Comparison of ENCODE assay signal across 8 cellular contexts in the genomic region with DNA sequence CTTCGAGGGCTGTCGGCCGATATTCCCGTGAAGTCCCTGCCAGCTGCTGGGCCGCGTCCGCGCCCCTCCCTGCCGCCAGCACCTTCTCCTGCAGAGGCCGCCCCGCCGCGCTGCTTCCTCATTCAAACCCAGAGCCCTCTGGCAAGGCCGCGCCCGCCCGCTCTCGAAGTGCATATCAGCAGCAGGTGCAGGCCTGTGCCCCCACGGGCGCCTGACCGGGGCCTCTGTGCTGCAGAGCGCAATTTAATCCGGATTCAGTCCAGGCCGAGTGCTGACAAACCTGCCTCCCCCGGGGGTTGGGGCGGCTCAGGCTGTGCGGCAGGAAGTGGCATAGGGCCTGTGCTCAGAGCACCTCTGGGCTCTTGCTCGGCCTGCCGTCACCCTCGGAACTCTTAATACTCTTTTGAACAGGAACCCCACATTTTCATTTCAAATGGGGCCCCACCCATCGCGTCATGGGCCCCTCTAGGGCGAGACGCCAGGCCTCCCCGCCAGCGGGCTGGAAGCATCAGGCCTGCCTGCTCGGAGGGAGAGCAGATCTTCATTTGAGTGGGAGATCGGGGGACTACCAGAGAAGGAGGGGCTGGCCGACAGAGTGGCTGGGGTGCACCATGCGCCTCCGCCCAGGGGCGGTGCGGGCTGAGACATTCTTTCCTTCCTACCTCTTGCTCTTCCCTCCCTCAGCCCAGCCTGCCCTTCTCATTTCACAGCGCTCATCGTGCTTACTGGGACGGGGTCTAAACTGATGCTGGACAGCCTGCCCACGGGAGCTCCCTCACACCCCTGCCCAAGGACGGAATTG.
A peak's percentile ranks its signal among the peaks of the same experiment; 100 is the strongest.
DNase-seq lines count a peak whose midpoint lies in the region; ATAC-seq, FAIRE-seq and TF ChIP-seq lines count a peak whose summit lies in the region.

No MANE protein-coding gene starts in this region.

- POLR2A ChIA-PET in HepG2 (lab: Yijun Ruan, JAX): no interaction called here

- H3K36me3 ChIP-seq in right lobe of liver: no peaks in the 10 kb centered on the region
- no peaks in the 10 kb centered on the region for H3K36me3 ChIP-seq in HepG2 (replicated peaks in 1 of 2; ENCODE audit: control insufficient read depth in 1 of 2, insufficient read depth in 2 of 2, low read length in 2 of 2)
- H3K36me3 ChIP-seq in Peyer's patch: no peaks in the 10 kb centered on the region

- no TSS peak for BruUV-seq in HepG2 (replicated peaks; lab: Mats Ljungman, UMichigan)

- CTCF ChIA-PET in HepG2 (lab: Yijun Ruan, JAX; ENCODE audit: low intra/inter-chr PET ratio, low total read pairs): no interaction called here
- CTCF ChIA-PET in activated naive CD4-positive, alpha-beta T cell treated with anti-CD3 and anti-CD28 coated beads for 36 hours (lab: Charles Lee): no interaction called here

- no peak for DNase-seq in right lobe of liver
- no peak for DNase-seq in HepG2 (ENCODE audit: low spot score)
- peak in 2 of 3 donors; percentile 51 to 59 for DNase-seq in Peyer's patch
- peak; percentile 70 for DNase-seq in activated naive CD4-positive, alpha-beta T cell treated with anti-CD3 and anti-CD28 coated beads for 36 hours
- no peak for DNase-seq in neural crest cell (ENCODE audit: low read depth, low spot score)
- no peak for DNase-seq in glomerular visceral epithelial cell (ENCODE audit: extremely low spot score)
- no peak for DNase-seq in NCI-H1417 treated with DMSO at 0.1 percent for 48 hours (lab: John Stamatoyannopoulos, UW)
- DNase-seq in GF-D8 (lab: John Stamatoyannopoulos, UW): no peak

- in situ Hi-C loops in HepG2 (cut with HindIII; ENCODE audit: extremely low pct_ligation_motif_present, low pct_unique_long_range_greater_than_20kb): no loop called here

- no peak overlapping the region for H3K4me3 ChIP-seq in right lobe of liver
- no peak overlapping the region for H3K4me3 ChIP-seq in HepG2 (replicated peaks in 1 of 3; ENCODE audit: insufficient read depth in 1 of 3, low read depth in 2 of 3, low read length in 3 of 3)
- H3K4me3 ChIP-seq in Peyer's patch: peak overlapping the region; percentile 2 to 29 (median 18)

- peak overlapping the region; percentile 62 for H3K27ac Mint-ChIP-seq in activated naive CD4-positive, alpha-beta T cell treated with anti-CD3 and anti-CD28 coated beads for 36 hours
- H3K27ac Mint-ChIP-seq in neural crest cell (ENCODE audit: unreplicated experiment): peak overlapping the region; percentile 85

- no peaks in the 10 kb centered on the region for H3K79me2 ChIP-seq in HepG2 (ENCODE audit: insufficient read depth, low read length)

- no peak overlapping the region for H3K4me2 ChIP-seq in HepG2 (ENCODE audit: low read depth, low read length)

- intact Hi-C loops in right lobe of liver (cut with DNase I): no loop called here
- intact Hi-C loops in HepG2 (cut with micrococcal nuclease; ENCODE audit: unreplicated experiment): no loop called here
- intact Hi-C loops in activated naive CD4-positive, alpha-beta T cell treated with anti-CD3 and anti-CD28 coated beads for 36 hours (cut with micrococcal nuclease): loop anchor here (1.0 to 2.0 kb wide), 2 partner anchors 47 to 117 kb away; no protein-coding TSS in a partner anchor

- H3K4me3 Mint-ChIP-seq in activated naive CD4-positive, alpha-beta T cell treated with anti-CD3 and anti-CD28 coated beads for 36 hours: peak overlapping the region; percentile 61
- no peak overlapping the region for H3K4me3 Mint-ChIP-seq in neural crest cell

- H3K9me3 ChIP-seq in right lobe of liver (no peaks in the 10 kb centered on the region), HepG2 (ENCODE audit: low read length) (no peaks in the 10 kb centered on the region), Peyer's patch (no peaks in the 10 kb centered on the region)

- H3K9ac ChIP-seq in HepG2 (ENCODE audit: insufficient read depth, low read depth, low read length): no peak overlapping the region

- TF ChIP-seq CTCF in right lobe of liver (IDR thresholded peaks at IDR 0.05): no peak
- no peak for TF ChIP-seq CTCF in HepG2 (CRISPR knock-in tag; IDR thresholded peaks at IDR 0.05)
- TF ChIP-seq CTCF in Peyer's patch (IDR thresholded peaks at IDR 0.05): no peak
- TF ChIP-seq CTCF in neural crest cell (conservative IDR thresholded peaks at IDR 0.05): no peak

- H3K9me3 Mint-ChIP-seq in activated naive CD4-positive, alpha-beta T cell treated with anti-CD3 and anti-CD28 coated beads for 36 hours: no peaks in the 10 kb centered on the region
- H3K9me3 Mint-ChIP-seq in neural crest cell: peaks cover 4% of the 10 kb centered on the region

- no peaks in the 10 kb centered on the region for H3K27me3 Mint-ChIP-seq in activated naive CD4-positive, alpha-beta T cell treated with anti-CD3 and anti-CD28 coated beads for 36 hours (ENCODE audit: low read depth)
- H3K27me3 Mint-ChIP-seq in neural crest cell (ENCODE audit: low read depth): no peaks in the 10 kb centered on the region

- WGBS in right lobe of liver (ENCODE audit: insufficient coverage, low coverage, low lambda C conversion rate, missing lambda C conversion rate): 63% methylated on average over 24 of the region's 48 CpGs
- 81% methylated on average over 42 of the region's 48 CpGs for WGBS in HepG2 (ENCODE audit: low lambda C conversion rate)

- H4K20me1 ChIP-seq in HepG2 (ENCODE audit: insufficient read depth, low read length): no peaks in the 10 kb centered on the region

- FAIRE-seq in HepG2 (lab: Jason Lieb, UNC): no peak

- H3K4me1 ChIP-seq in right lobe of liver (no peaks in the 10 kb centered on the region), HepG2 (ENCODE audit: insufficient read depth, low read length) (no peaks in the 10 kb centered on the region), Peyer's patch (peaks cover 0 to 9% (median 4%) of the 10 kb centered on the region in 4 donors)

- H3K27me3 ChIP-seq in right lobe of liver: no peaks in the 10 kb centered on the region
- 0 out of 5 replicates have a peak, but pooled peaks cover 0 to 1% of the 10 kb centered on the region in 2 experiments for H3K27me3 ChIP-seq in HepG2 (ENCODE audit: control insufficient read depth in 1 of 2, insufficient read depth in 2 of 2, low read length in 2 of 2)
- H3K27me3 ChIP-seq in Peyer's patch: no peaks in the 10 kb centered on the region

- TF ChIP-seq POLR2A in right lobe of liver (IDR thresholded peaks at IDR 0.05) (no peak), HepG2 (IDR thresholded peaks at IDR 0.05; ENCODE audit: insufficient read depth in 1 of 2, low read depth in 2 of 2, low read length in 2 of 2) (no peak), Peyer's patch (IDR thresholded peaks at IDR 0.05) (no peak)

- no peak for TF ChIP-seq RAD21 in HepG2 (CRISPR knock-in tag; IDR thresholded peaks at IDR 0.05)

- H2AFZ ChIP-seq in HepG2 (ENCODE audit: low read length): no peak overlapping the region

- H3K36me3 Mint-ChIP-seq in activated naive CD4-positive, alpha-beta T cell treated with anti-CD3 and anti-CD28 coated beads for 36 hours (ENCODE audit: low read depth): no peaks in the 10 kb centered on the region
- H3K36me3 Mint-ChIP-seq in neural crest cell (ENCODE audit: low read depth): no peaks in the 10 kb centered on the region

- no peak overlapping the region for H3K27ac ChIP-seq in right lobe of liver
- H3K27ac ChIP-seq in HepG2 (ENCODE audit: extremely low read length, insufficient read depth, low read length): no peak overlapping the region
- H3K27ac ChIP-seq in Peyer's patch: peak overlapping the region in 1 of 4 donors; percentile 40

- peak in 3 of 4 donors; percentile 44 to 54 (median 47) for ATAC-seq in right lobe of liver
- no peak for ATAC-seq in HepG2

- peaks cover 10% of the 10 kb centered on the region for H3K4me1 Mint-ChIP-seq in activated naive CD4-positive, alpha-beta T cell treated with anti-CD3 and anti-CD28 coated beads for 36 hours (ENCODE audit: low read depth)
- peaks cover 5% of the 10 kb centered on the region for H3K4me1 Mint-ChIP-seq in neural crest cell

- no peak for TF ChIP-seq EP300 in HepG2 (IDR thresholded peaks at IDR 0.05; ENCODE audit: low read depth in 2 of 2, low read length in 2 of 2)
- no peak for TF ChIP-seq EP300 in HepG2 (CRISPR knock-in tag; IDR thresholded peaks at IDR 0.05; ENCODE audit: borderline replicate concordance)

TF ChIP-seq in HepG2, 621 proteins besides CTCF, POLR2A, EP300 and RAD21:
- TF ChIP-seq ZMAT3 (CRISPR knock-in tag; conservative IDR thresholded peaks at IDR 0.05) (no peak), BATF2 (CRISPR knock-in tag; IDR thresholded peaks at IDR 0.05) (no peak)
TF ChIP-seq in HepG2: peak in this region for 0.

Comparison
In these comparisons a context has a peak if more than half of its experiments do, and no peak if none do; other contexts are left out.
1. DNase-seq: peak in Peyer's patch (2 of 3) and activated naive CD4-positive, alpha-beta T cell treated with anti-CD3 and anti-CD28 coated beads for 36 hours (single experiment); none in right lobe of liver (0 of 3), HepG2 (single experiment), neural crest cell (single experiment), glomerular visceral epithelial cell (single experiment), NCI-H1417 treated with DMSO at 0.1 percent for 48 hours (single experiment) and GF-D8 (single experiment).
2. H3K4me3 ChIP-seq: peak in Peyer's patch (4 of 4); none in right lobe of liver (0 of 3) and HepG2 (0 of 3).